8 cellular contexts compared by ENCODE assay signal in genomic region chr7:92634924-92635519, GRCh38. TPM values are rescaled to one million over a fixed set of nuclear protein-coding genes. Genes with fewer than 3 reads are reported as not detected.
DNase-seq lines count a peak whose midpoint lies in the region; ATAC-seq, FAIRE-seq and TF ChIP-seq lines count a peak whose summit lies in the region.

No MANE protein-coding gene starts in this region.

- WGBS in tibial nerve, 2 donors: 31 to 40% methylated on average over 4 of the region's 4 CpGs

- H3K27ac ChIP-seq in tibial nerve: peak overlapping the region in 1 of 4 donors; percentile 25

- H3K4me1 ChIP-seq in tibial nerve: peaks cover 7 to 48% (median 24%) of the 10 kb centered on the region in 4 donors

- peak; percentile 33 for ATAC-seq in GM21737 (IDR thresholded peaks at IDR 0.05; ENCODE audit: unreplicated experiment)

- TF ChIP-seq CTCF in D721Med (IDR thresholded peaks at IDR 0.05; ENCODE audit: insufficient read depth, missing control alignments): no peak
- no peak for TF ChIP-seq CTCF in brain (conservative IDR thresholded peaks at IDR 0.05)
- no peak for TF ChIP-seq CTCF in tibial nerve (IDR thresholded peaks at IDR 0.05)

- no peak for DNase-seq in D721Med (ENCODE audit: insufficient read length, low spot score)
- peak; percentile 92 for DNase-seq in MV-4-11 (lab: John Stamatoyannopoulos, UW)
- peak; percentile 67 to 90 for DNase-seq in lung microvascular endothelial cell (ENCODE audit: low read depth in 2 of 2)
- no peak for DNase-seq in tibial nerve (ENCODE audit: low spot score in 2 of 2)
- DNase-seq in NCI-H2029 (lab: John Stamatoyannopoulos, UW): no peak
- no peak for DNase-seq in COLO829 (ENCODE audit: low spot score)

- no peak overlapping the region for H3K4me3 ChIP-seq in tibial nerve

- no peak for TF ChIP-seq POLR2A in tibial nerve (IDR thresholded peaks at IDR 0.05)

- TF ChIP-seq EP300 in tibial nerve (IDR thresholded peaks at IDR 0.05): peak in 1 of 2 donors; percentile 49

- FAIRE-seq in D721Med (lab: Jason Lieb, UNC): peak; percentile 92

- H3K36me3 Mint-ChIP-seq in brain: no peaks in the 10 kb centered on the region

- peaks cover 0 to 2% (median 0%) of the 10 kb centered on the region in 5 experiments for H3K9me3 Mint-ChIP-seq in brain

- no peaks in the 10 kb centered on the region for H3K36me3 ChIP-seq in tibial nerve

- H3K27me3 Mint-ChIP-seq in brain: no peaks in the 10 kb centered on the region

- H3K27ac Mint-ChIP-seq in brain: peak overlapping the region in 3 of 5 experiments; percentile 10 to 88 (median 85)

- no peaks in the 10 kb centered on the region for H3K27me3 ChIP-seq in tibial nerve

- peaks cover 31% of the 10 kb centered on the region for H3K4me1 Mint-ChIP-seq in brain

- H3K9me3 ChIP-seq in tibial nerve: no peaks in the 10 kb centered on the region

- H3K4me3 Mint-ChIP-seq in brain: peak overlapping the region in 1 of 5 experiments; percentile 45

RNA-seq across cellular contexts. Expression of gene FAM133B, which starts 44.8 kb away (rescaled TPM):
- 10.0 TPM for polyA plus RNA-seq in brain (ENCODE audit: insufficient read depth, low read depth, low replicate concordance)
- total RNA-seq in lung microvascular endothelial cell (7.0 and 10.1 TPM in 2 replicates), tibial nerve (10 to 100 TPM; 12.6 to 26.4 (median 22.9) TPM)

Comparison
In these comparisons a context has a peak if more than half of its experiments do, and no peak if none do; other contexts are left out.
1. DNase-seq: peak in MV-4-11 (single experiment) and lung microvascular endothelial cell (2 of 2); none in D721Med (single experiment), tibial nerve (0 of 2), NCI-H2029 (single experiment) and COLO829 (single experiment).